ENCODE assay signal across 9 cellular contexts in the genomic region with DNA sequence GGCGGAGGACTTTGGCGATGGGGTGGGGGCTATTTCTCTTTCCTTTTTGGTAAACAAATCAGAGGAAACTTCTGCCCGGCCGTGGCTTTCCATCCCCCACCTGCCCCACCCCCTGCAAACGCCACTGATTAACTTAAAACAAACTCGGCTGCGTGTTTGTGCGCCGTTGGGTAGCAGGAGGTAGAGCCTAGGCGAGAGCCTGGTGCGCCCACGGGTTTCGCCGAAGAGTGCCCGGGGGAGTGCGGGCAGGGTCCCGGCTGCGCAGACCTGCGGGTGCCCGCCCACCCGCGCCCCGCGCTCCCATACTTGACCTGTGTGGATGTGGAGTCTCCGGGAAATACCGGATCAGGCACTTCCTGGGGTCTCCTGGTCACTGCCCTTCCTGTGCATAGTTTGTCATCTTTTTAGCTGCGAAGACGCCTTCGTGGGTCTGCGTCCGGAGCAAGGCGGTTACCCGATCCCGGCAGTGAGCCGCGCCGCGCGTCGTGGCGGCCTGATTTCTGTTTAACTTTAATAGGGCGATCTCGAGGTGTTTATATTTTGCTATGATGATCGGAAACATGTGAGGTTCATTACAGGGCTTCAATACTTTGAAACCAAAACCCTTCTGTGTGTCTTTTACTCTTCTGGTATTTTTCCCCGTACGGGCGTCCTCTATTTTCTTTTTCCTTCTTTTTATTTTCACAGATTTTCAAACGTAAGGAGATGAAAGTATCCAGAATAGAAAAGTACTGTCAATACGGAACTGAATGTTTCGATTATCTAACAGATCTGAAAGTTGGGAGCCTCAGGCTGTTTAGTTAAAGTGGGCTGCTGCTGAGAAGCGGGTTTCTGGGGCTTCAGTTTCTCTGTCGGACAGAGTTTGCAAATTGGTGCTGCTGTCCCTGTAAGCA. TPM values are rescaled to one million over a fixed set of nuclear protein-coding genes. Genes with fewer than 3 reads are reported as not detected.
DNase-seq lines count a peak whose midpoint lies in the region; TF ChIP-seq lines count a peak whose summit lies in the region.
"Had no signal": no experiment of that assay in that cellular context is flagged by ENCODE, and none has a peak within 500 bp of the region (broad histone marks: within the 10 kb centered on the region; RNA-seq: fewer than 3 reads in every experiment).

No MANE protein-coding gene starts in this region.

- no peak for TF ChIP-seq CTCF in AG10803 (conservative IDR thresholded peaks at IDR 0.05; ENCODE audit: low read length)
- TF ChIP-seq CTCF in OCI-LY1 (IDR thresholded peaks at IDR 0.05; ENCODE audit: low read length), result no peak
- no peak for TF ChIP-seq CTCF in nephron (IDR thresholded peaks at IDR 0.05; ENCODE audit: unreplicated experiment in 3 of 3)
- TF ChIP-seq CTCF in PC-9 (conservative IDR thresholded peaks at IDR 0.05), result no peak
- TF ChIP-seq CTCF in GM10266 (IDR thresholded peaks at IDR 0.05; ENCODE audit: control insufficient read depth, insufficient read depth, low read depth, missing control alignments), result no peak

- H3K27me3 Mint-ChIP-seq in nephron (ENCODE audit: low read depth), result peaks cover 27% of the 10 kb centered on the region

- intact Hi-C loops in PC-9 (cut with micrococcal nuclease; ENCODE audit: unreplicated experiment), result no loop called here

- H3K4me1 ChIP-seq in OCI-LY1 (ENCODE audit: insufficient read depth, low read length, severe bottlenecking) (peaks cover 7% of the 10 kb centered on the region), endocrine pancreas (ENCODE audit: control insufficient read depth, insufficient read depth, low read length) (no peaks in the 10 kb centered on the region), PC-9 (replicated peaks; ENCODE audit: insufficient read depth) (peaks cover 8% of the 10 kb centered on the region)

- H3F3A ChIP-seq in OCI-LY1 (ENCODE audit: insufficient read depth, low read length), result no peaks in the 10 kb centered on the region
- no peaks in the 10 kb centered on the region for H3F3A ChIP-seq in PC-9 (ENCODE audit: insufficient read depth, low read depth)

- peak overlapping the region; percentile 78 to 81 (median 78) for H3K4me3 Mint-ChIP-seq in nephron

- H3K79me2 ChIP-seq in OCI-LY1 (ENCODE audit: insufficient read depth, low read length) (no peaks in the 10 kb centered on the region), PC-9 (ENCODE audit: low read depth) (peaks cover 3% of the 10 kb centered on the region; the same call in 1 of the 2 replicates)

- peak overlapping the region; percentile 67 for H3K4me3 ChIP-seq in AG10803 (ENCODE audit: low read length)
- peak overlapping the region; percentile 42 for H3K4me3 ChIP-seq in OCI-LY1 (ENCODE audit: low read depth, low read length, poor library complexity, severe bottlenecking)
- H3K4me3 ChIP-seq in endocrine pancreas (ENCODE audit: control insufficient read depth, insufficient read depth, low read length), result peak overlapping the region; percentile 46
- no peak overlapping the region for H3K4me3 ChIP-seq in PC-9

- H3K9me2 ChIP-seq in OCI-LY1 (ENCODE audit: low read depth, low read length), result no peaks in the 10 kb centered on the region
- no peaks in the 10 kb centered on the region for H3K9me2 ChIP-seq in PC-9 (ENCODE audit: insufficient read depth)

- H3K4me1 Mint-ChIP-seq in nephron, result peaks cover 35% of the 10 kb centered on the region

- no TSS peak for BruUV-seq in PC-9 (replicated peaks; lab: Mats Ljungman, UMichigan)

- H3K9me3 ChIP-seq in OCI-LY1 (ENCODE audit: low read length) (no peaks in the 10 kb centered on the region), endocrine pancreas (ENCODE audit: control insufficient read depth, low read length) (no peaks in the 10 kb centered on the region), PC-9 (ENCODE audit: insufficient read depth, low read depth) (no peaks in the 10 kb centered on the region)

- CTCF ChIA-PET in PC-9 (lab: Charles Lee), result no interaction called here

- no peak overlapping the region for H3K9ac ChIP-seq in OCI-LY1 (ENCODE audit: low read length)
- no peak overlapping the region for H3K9ac ChIP-seq in endocrine pancreas (ENCODE audit: control insufficient read depth, insufficient read depth, low read length)

- H3K4me2 ChIP-seq in OCI-LY1 (ENCODE audit: low read length) (peak overlapping the region; percentile 48), PC-9 (no peak overlapping the region)

- POLR2A ChIA-PET in PC-9 (lab: Charles Lee; ENCODE audit: unreplicated experiment), result no interaction called here

- DNase-seq in AG10803 (ENCODE audit: low read depth), result no peak
- DNase-seq in NK-92 treated with Interleukin-12 subunit alpha and Interleukin-12 subunit beta, amount 100 ng/mL, for 24 hours (lab: John Stamatoyannopoulos, UW), result no peak
- DNase-seq in PC-9, result no peak
- no peak for DNase-seq in GM10266 (ENCODE audit: extremely low spot score)
- no peak for DNase-seq in 8988T

- H3K27ac Mint-ChIP-seq in nephron, result no peak overlapping the region

- H3K27ac ChIP-seq in OCI-LY1 (ENCODE audit: low read depth, low read length, poor library complexity, severe bottlenecking) (no peak overlapping the region), PC-9 (no peak overlapping the region)

- H3K36me3 ChIP-seq in OCI-LY1 (ENCODE audit: insufficient read depth, low read length) (no peaks in the 10 kb centered on the region), endocrine pancreas (ENCODE audit: control insufficient read depth, insufficient read depth, low read length) (no peaks in the 10 kb centered on the region), PC-9 (ENCODE audit: low read depth) (no peaks in the 10 kb centered on the region)

- no peak overlapping the region for H2AFZ ChIP-seq in OCI-LY1 (ENCODE audit: low read length)
- no peak overlapping the region for H2AFZ ChIP-seq in PC-9

- H3K9me3 Mint-ChIP-seq in nephron, result no peaks in the 10 kb centered on the region

- H3K36me3 Mint-ChIP-seq in nephron (ENCODE audit: low read depth), result no peaks in the 10 kb centered on the region

- H4K20me1 ChIP-seq in OCI-LY1 (ENCODE audit: insufficient read depth, low read length) (no peaks in the 10 kb centered on the region), PC-9 (ENCODE audit: insufficient read depth) (no peaks in the 10 kb centered on the region)

- H3K27me3 ChIP-seq in OCI-LY1 (ENCODE audit: insufficient read depth, low read length) (no peaks in the 10 kb centered on the region), endocrine pancreas (ENCODE audit: control insufficient read depth, insufficient read depth, low read length) (peaks cover 9% of the 10 kb centered on the region), PC-9 (ENCODE audit: insufficient read depth, low read depth) (no peaks in the 10 kb centered on the region)

RNA-seq across cellular contexts. Expression of gene NR5A2, which starts 15.2 kb away (rescaled TPM):
- 1.8 and 2.1 TPM in 2 replicates for total RNA-seq in PC-9 (2021)
- total RNA-seq: LHCN-M2 had no signal
